In the genomic region with DNA sequence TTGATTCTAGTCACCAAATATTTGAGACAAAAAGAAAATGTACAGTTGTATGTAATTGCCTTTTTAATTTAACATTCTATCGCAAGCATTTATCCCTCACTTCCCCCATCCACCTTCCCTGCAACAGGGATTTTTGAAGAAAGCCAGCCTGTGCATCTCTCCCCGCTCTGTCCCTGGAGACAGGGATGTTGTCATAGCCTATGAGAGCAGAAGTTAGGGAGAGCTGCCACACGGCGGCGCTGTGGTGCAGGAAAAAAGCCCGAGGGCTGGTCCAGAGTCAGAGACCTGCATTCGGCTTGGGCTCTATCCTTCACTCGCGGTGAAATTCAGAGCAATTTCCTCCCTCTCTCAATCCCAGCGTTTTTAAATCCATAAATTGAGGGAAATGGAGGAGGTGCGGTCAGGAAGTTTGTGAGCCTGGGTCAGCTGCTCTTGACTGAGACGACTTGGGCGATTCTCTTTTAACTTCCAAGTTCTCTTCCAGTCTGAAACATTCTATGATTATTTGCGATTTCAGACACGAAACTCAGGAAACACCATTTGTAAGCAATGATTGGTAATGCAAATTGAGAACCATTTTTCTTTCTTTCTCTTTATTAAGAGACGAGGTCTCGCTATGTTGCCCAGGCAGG, we compare ENCODE assay signal across 1 cellular context.
A peak's percentile ranks its signal among the peaks of the same experiment; 100 is the strongest.
TF ChIP-seq lines count a peak whose summit lies in the region.

No MANE protein-coding gene starts in this region.

TF ChIP-seq in GM12878, 131 proteins besides CTCF, POLR2A, EP300 and RAD21 (continues in another document):
- TF ChIP-seq ZBED1 (IDR thresholded peaks at IDR 0.05; ENCODE audit: borderline replicate concordance) (no peak), MTA2 (IDR thresholded peaks at IDR 0.05; ENCODE audit: low read depth) (no peak), MXI1 (IDR thresholded peaks at IDR 0.05; ENCODE audit: low read depth, low read length) (no peak), SMC3 (IDR thresholded peaks at IDR 0.05; ENCODE audit: borderline replicate concordance, low read length) (peak; percentile 98), CUX1 (IDR thresholded peaks at IDR 0.05; ENCODE audit: insufficient replicate concordance, low read depth, low read length) (no peak), RELA (IDR thresholded peaks at IDR 0.05; ENCODE audit: borderline replicate concordance, partially characterized antibody) (peak; percentile 11), SIX5 (IDR thresholded peaks at IDR 0.05; ENCODE audit: low read depth, low read length, severe bottlenecking) (no peak), CHD4 (IDR thresholded peaks at IDR 0.05) (no peak), CREM (IDR thresholded peaks at IDR 0.05; ENCODE audit: low read depth) (0 out of 2 replicates have a peak, but pooled peaks have one; percentile 25), YY1 (IDR thresholded peaks at IDR 0.05; ENCODE audit: low read depth, low read length) (peak; percentile 77), TAF1 (IDR thresholded peaks at IDR 0.05; ENCODE audit: borderline replicate concordance, low read depth, low read length) (no peak), SP1 (IDR thresholded peaks at IDR 0.05; ENCODE audit: low read depth, low read length) (no peak), POLR2AphosphoS2 (IDR thresholded peaks at IDR 0.05; ENCODE audit: low read depth, low read length) (no peak), ATF3 (IDR thresholded peaks at IDR 0.05; ENCODE audit: borderline replicate concordance, extremely low read depth, low read depth, low read length) (no peak), ZSCAN29 (IDR thresholded peaks at IDR 0.05) (no peak), MTA3 (IDR thresholded peaks at IDR 0.05; ENCODE audit: borderline replicate concordance, low read length) (no peak), PAX8 (IDR thresholded peaks at IDR 0.05) (no peak), FOXM1 (IDR thresholded peaks at IDR 0.05; ENCODE audit: low read depth, low read length) (peak; percentile 54; the same call in 1 of the 2 replicates), NRF1 (conservative IDR thresholded peaks at IDR 0.05; ENCODE audit: low read depth, low read length) (no peak), NR2C2 (IDR thresholded peaks at IDR 0.05; ENCODE audit: borderline replicate concordance, control insufficient read depth, insufficient read length, low read depth) (no peak), RB1 (IDR thresholded peaks at IDR 0.05; ENCODE audit: borderline replicate concordance) (peak; percentile 67; the same call in 1 of the 2 replicates), SMARCA5 (IDR thresholded peaks at IDR 0.05) (peak; percentile 53; the same call in 1 of the 2 replicates), CHD2 (IDR thresholded peaks at IDR 0.05; ENCODE audit: borderline replicate concordance, low read depth, low read length) (no peak), HCFC1 (IDR thresholded peaks at IDR 0.05; ENCODE audit: low read length) (peak; percentile 26; the same call in 1 of the 2 replicates), MYC (IDR thresholded peaks at IDR 0.05; ENCODE audit: insufficient read depth, insufficient read length, insufficient replicate concordance, low read length, severe bottlenecking) (no peak), ZNF592 (IDR thresholded peaks at IDR 0.05) (0 out of 2 replicates have a peak, but pooled peaks have one; percentile 72)
- TF ChIP-seq, protein P1, sequence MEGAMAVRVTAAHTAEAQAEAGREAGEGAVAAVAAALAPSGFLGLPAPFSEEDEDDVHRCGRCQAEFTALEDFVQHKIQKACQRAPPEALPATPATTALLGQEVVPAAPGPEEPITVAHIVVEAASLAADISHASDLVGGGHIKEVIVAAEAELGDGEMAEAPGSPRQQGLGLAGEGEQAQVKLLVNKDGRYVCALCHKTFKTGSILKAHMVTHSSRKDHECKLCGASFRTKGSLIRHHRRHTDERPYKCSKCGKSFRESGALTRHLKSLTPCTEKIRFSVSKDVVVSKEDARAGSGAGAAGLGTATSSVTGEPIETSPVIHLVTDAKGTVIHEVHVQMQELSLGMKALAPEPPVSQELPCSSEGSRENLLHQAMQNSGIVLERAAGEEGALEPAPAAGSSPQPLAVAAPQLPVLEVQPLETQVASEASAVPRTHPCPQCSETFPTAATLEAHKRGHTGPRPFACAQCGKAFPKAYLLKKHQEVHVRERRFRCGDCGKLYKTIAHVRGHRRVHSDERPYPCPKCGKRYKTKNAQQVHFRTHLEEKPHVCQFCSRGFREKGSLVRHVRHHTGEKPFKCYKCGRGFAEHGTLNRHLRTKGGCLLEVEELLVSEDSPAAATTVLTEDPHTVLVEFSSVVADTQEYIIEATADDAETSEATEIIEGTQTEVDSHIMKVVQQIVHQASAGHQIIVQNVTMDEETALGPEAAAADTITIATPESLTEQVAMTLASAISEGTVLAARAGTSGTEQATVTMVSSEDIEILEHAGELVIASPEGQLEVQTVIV (IDR thresholded peaks at IDR 0.05; ENCODE audit: borderline replicate concordance, partially characterized antibody): no peak
- TF ChIP-seq, protein P2, sequence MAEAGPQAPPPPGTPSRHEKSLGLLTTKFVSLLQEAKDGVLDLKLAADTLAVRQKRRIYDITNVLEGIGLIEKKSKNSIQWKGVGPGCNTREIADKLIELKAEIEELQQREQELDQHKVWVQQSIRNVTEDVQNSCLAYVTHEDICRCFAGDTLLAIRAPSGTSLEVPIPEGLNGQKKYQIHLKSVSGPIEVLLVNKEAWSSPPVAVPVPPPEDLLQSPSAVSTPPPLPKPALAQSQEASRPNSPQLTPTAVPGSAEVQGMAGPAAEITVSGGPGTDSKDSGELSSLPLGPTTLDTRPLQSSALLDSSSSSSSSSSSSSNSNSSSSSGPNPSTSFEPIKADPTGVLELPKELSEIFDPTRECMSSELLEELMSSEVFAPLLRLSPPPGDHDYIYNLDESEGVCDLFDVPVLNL (IDR thresholded peaks at IDR 0.05; ENCODE audit: low read depth, low read length): no peak
- TF ChIP-seq, protein P3, sequence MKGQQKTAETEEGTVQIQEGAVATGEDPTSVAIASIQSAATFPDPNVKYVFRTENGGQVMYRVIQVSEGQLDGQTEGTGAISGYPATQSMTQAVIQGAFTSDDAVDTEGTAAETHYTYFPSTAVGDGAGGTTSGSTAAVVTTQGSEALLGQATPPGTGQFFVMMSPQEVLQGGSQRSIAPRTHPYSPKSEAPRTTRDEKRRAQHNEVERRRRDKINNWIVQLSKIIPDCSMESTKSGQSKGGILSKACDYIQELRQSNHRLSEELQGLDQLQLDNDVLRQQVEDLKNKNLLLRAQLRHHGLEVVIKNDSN (IDR thresholded peaks at IDR 0.05; ENCODE audit: borderline replicate concordance, extremely low read length, insufficient read depth, low read depth, low read length): no peak
- TF ChIP-seq, protein P4, sequence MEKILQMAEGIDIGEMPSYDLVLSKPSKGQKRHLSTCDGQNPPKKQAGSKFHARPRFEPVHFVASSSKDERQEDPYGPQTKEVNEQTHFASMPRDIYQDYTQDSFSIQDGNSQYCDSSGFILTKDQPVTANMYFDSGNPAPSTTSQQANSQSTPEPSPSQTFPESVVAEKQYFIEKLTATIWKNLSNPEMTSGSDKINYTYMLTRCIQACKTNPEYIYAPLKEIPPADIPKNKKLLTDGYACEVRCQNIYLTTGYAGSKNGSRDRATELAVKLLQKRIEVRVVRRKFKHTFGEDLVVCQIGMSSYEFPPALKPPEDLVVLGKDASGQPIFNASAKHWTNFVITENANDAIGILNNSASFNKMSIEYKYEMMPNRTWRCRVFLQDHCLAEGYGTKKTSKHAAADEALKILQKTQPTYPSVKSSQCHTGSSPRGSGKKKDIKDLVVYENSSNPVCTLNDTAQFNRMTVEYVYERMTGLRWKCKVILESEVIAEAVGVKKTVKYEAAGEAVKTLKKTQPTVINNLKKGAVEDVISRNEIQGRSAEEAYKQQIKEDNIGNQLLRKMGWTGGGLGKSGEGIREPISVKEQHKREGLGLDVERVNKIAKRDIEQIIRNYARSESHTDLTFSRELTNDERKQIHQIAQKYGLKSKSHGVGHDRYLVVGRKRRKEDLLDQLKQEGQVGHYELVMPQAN (conservative IDR thresholded peaks at IDR 0.05): no peak
- TF ChIP-seq, protein P5, sequence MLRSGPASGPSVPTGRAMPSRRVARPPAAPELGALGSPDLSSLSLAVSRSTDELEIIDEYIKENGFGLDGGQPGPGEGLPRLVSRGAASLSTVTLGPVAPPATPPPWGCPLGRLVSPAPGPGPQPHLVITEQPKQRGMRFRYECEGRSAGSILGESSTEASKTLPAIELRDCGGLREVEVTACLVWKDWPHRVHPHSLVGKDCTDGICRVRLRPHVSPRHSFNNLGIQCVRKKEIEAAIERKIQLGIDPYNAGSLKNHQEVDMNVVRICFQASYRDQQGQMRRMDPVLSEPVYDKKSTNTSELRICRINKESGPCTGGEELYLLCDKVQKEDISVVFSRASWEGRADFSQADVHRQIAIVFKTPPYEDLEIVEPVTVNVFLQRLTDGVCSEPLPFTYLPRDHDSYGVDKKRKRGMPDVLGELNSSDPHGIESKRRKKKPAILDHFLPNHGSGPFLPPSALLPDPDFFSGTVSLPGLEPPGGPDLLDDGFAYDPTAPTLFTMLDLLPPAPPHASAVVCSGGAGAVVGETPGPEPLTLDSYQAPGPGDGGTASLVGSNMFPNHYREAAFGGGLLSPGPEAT (IDR thresholded peaks at IDR 0.05; ENCODE audit: low read depth): no peak
- TF ChIP-seq, protein P6, sequence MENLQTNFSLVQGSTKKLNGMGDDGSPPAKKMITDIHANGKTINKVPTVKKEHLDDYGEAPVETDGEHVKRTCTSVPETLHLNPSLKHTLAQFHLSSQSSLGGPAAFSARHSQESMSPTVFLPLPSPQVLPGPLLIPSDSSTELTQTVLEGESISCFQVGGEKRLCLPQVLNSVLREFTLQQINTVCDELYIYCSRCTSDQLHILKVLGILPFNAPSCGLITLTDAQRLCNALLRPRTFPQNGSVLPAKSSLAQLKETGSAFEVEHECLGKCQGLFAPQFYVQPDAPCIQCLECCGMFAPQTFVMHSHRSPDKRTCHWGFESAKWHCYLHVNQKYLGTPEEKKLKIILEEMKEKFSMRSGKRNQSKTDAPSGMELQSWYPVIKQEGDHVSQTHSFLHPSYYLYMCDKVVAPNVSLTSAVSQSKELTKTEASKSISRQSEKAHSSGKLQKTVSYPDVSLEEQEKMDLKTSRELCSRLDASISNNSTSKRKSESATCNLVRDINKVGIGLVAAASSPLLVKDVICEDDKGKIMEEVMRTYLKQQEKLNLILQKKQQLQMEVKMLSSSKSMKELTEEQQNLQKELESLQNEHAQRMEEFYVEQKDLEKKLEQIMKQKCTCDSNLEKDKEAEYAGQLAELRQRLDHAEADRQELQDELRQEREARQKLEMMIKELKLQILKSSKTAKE (IDR thresholded peaks at IDR 0.05; ENCODE audit: low read depth, poor library complexity, severe bottlenecking): peak; percentile 36
